41 cellular contexts compared by ENCODE assay signal in genomic region chr5:16225927-16226326, GRCh38. TPM values are rescaled to one million over a fixed set of nuclear protein-coding genes. Genes with fewer than 3 reads are reported as not detected.
"Had no signal": no experiment of that assay in that cellular context is flagged by ENCODE, and none has a peak within 500 bp of the region (broad histone marks: within the 10 kb centered on the region; RNA-seq: fewer than 3 reads in every experiment).

No MANE protein-coding gene starts in this region.

- H3K4me1 Mint-ChIP-seq: activated naive CD4-positive, alpha-beta T cell treated with anti-CD3 and anti-CD28 coated beads, Interleukin-2, amount 10 ng/mL, durations not matched to agents 7 days and 5 days; activated naive CD4-positive, alpha-beta T cell treated with anti-CD3 and anti-CD28 coated beads, Interleukin-2, amount 50 U/mL, for 24 hours; activated naive CD8-positive, alpha-beta T cell treated with anti-CD3 and anti-CD28 coated beads for 36 hours; activated naive CD8-positive, alpha-beta T cell treated with anti-CD3 and anti-CD28 coated beads, Interleukin-2, amount 10 ng/mL, durations not matched to agents 7 days and 5 days; activated naive CD8-positive, alpha-beta T cell treated with anti-CD3 and anti-CD28 coated beads, Interleukin-2, amount 50 U/mL, for 24 hours; activated T-helper 17 cell treated with anti-CD3 and anti-CD28 coated beads, Interleukin-2, amount 50 U/mL, for 72 hours; brain; central memory CD8-positive, alpha-beta T cell had no signal

- H3K36me3 ChIP-seq: adrenal gland, ascending aorta, brain microvascular endothelial cell, breast epithelium, cardiac muscle cell had no signal

- H3K27ac ChIP-seq: adrenal gland, ascending aorta, body of pancreas, brain microvascular endothelial cell, breast epithelium, cardiac muscle cell had no signal

- ATAC-seq: activated naive CD4-positive, alpha-beta T cell treated with anti-CD3 and anti-CD28 coated beads, Interleukin-2, amount 50 U/mL, for 72 hours; activated naive CD8-positive, alpha-beta T cell treated with anti-CD3 and anti-CD28 coated beads, Interleukin-2, amount 50 U/mL, for 24 hours; activated T-cell treated with anti-CD3 and anti-CD28 coated beads, Interleukin-2, amount 50 U/mL, for 4 hours; activated T-cell treated with anti-CD3 and anti-CD28 coated beads, Interleukin-2, amount 50 U/mL, for 72 hours; activated T-helper 17 cell treated with anti-CD3 and anti-CD28 coated beads, Interleukin-2, amount 50 U/mL, for 72 hours; body of pancreas had no signal

- H3K36me3 Mint-ChIP-seq: activated naive CD4-positive, alpha-beta T cell treated with anti-CD3 and anti-CD28 coated beads, Interleukin-2, amount 10 ng/mL, durations not matched to agents 7 days and 5 days; activated naive CD4-positive, alpha-beta T cell treated with anti-CD3 and anti-CD28 coated beads, Interleukin-2, amount 50 U/mL, for 24 hours; activated naive CD4-positive, alpha-beta T cell treated with anti-CD3 and anti-CD28 coated beads, Interleukin-2, amount 50 U/mL, for 72 hours; activated naive CD8-positive, alpha-beta T cell; activated naive CD8-positive, alpha-beta T cell treated with anti-CD3 and anti-CD28 coated beads for 36 hours; activated naive CD8-positive, alpha-beta T cell treated with anti-CD3 and anti-CD28 coated beads, Interleukin-2, amount 10 ng/mL, durations not matched to agents 7 days and 5 days; brain had no signal

- H3K4me3 Mint-ChIP-seq: activated naive CD4-positive, alpha-beta T cell treated with anti-CD3 and anti-CD28 coated beads for 36 hours; activated naive CD4-positive, alpha-beta T cell treated with anti-CD3 and anti-CD28 coated beads, Interleukin-2, amount 10 ng/mL, durations not matched to agents 7 days and 5 days; activated naive CD4-positive, alpha-beta T cell treated with anti-CD3 and anti-CD28 coated beads, Interleukin-2, amount 50 U/mL, for 24 hours; activated naive CD8-positive, alpha-beta T cell; activated naive CD8-positive, alpha-beta T cell treated with anti-CD3 and anti-CD28 coated beads for 36 hours; activated naive CD8-positive, alpha-beta T cell treated with anti-CD3 and anti-CD28 coated beads, Interleukin-2, amount 10 ng/mL, durations not matched to agents 7 days and 5 days; activated naive CD8-positive, alpha-beta T cell treated with anti-CD3 and anti-CD28 coated beads, Interleukin-2, amount 50 U/mL, for 24 hours; activated T-cell treated with anti-CD3 and anti-CD28 coated beads, Interleukin-2, amount 50 U/mL, for 24 hours; activated T-cell treated with anti-CD3 and anti-CD28 coated beads, Interleukin-2, amount 50 U/mL, for 4 hours; activated T-cell treated with anti-CD3 and anti-CD28 coated beads, Interleukin-2, amount 50 U/mL, for 72 hours; activated T-helper 1 cell treated with anti-CD3 and anti-CD28 coated beads, Interleukin-12 subunit alpha, Interleukin-12 subunit beta, Interleukin-2, Interleukin-4 antibody, amounts not matched to agents 30 ng/mL and 10 ng/mL and 1 ng/mL, durations not matched to agents 14 hours and 24 hours and 36 hours; activated T-helper 17 cell treated with anti-CD3 and anti-CD28 coated beads, Interleukin-2, amount 50 U/mL, for 72 hours; brain; central memory CD8-positive, alpha-beta T cell had no signal

- H3K4me1 ChIP-seq: adrenal gland, ascending aorta, body of pancreas, breast epithelium had no signal

- H3K9me3 Mint-ChIP-seq: activated naive CD4-positive, alpha-beta T cell treated with anti-CD3 and anti-CD28 coated beads for 36 hours; activated naive CD4-positive, alpha-beta T cell treated with anti-CD3 and anti-CD28 coated beads, Interleukin-2, amount 10 ng/mL, durations not matched to agents 7 days and 5 days; activated naive CD8-positive, alpha-beta T cell treated with anti-CD3 and anti-CD28 coated beads for 36 hours; activated naive CD8-positive, alpha-beta T cell treated with anti-CD3 and anti-CD28 coated beads, Interleukin-2, amount 10 ng/mL, durations not matched to agents 7 days and 5 days; activated T-cell treated with anti-CD3 and anti-CD28 coated beads, Interleukin-2, amount 50 U/mL, for 24 hours; activated T-helper 1 cell treated with anti-CD3 and anti-CD28 coated beads, Interleukin-12 subunit alpha, Interleukin-12 subunit beta, Interleukin-2, Interleukin-4 antibody, amounts not matched to agents 30 ng/mL and 10 ng/mL and 1 ng/mL, durations not matched to agents 14 hours and 24 hours and 36 hours; activated T-helper 2 cell treated with anti-CD3 and anti-CD28 coated beads, Interferon-gamma antibody, Interleukin-2, Interleukin-4, amounts not matched to agents 10 μg/mL and 5 μg/mL and 100 μg/mL, durations not matched to agents 14 hours and 24 hours and 36 hours; brain had no signal

- DNase-seq: activated effector memory CD4-positive, alpha-beta T cell treated with anti-CD3 and anti-CD28 coated beads, Interleukin-2, amount 50 U/mL, for 16 hours; activated effector memory CD4-positive, alpha-beta T cell treated with Interleukin-2 at 50 U/mL for 16 hours; activated gamma-delta T cell; activated gamma-delta T cell treated with Interleukin-2 at 50 U/mL for 16 hours; activated naive CD4-positive, alpha-beta T cell; activated naive CD4-positive, alpha-beta T cell treated with anti-CD3 and anti-CD28 coated beads for 36 hours; activated naive CD4-positive, alpha-beta T cell treated with anti-CD3 and anti-CD28 coated beads, Interleukin-2, amount 10 ng/mL, durations not matched to agents 7 days and 5 days; activated naive CD4-positive, alpha-beta T cell treated with anti-CD3 and anti-CD28 coated beads, Interleukin-2, amount 50 U/mL, for 16 hours; activated naive CD4-positive, alpha-beta T cell treated with Interleukin-2 at 50 U/mL for 16 hours; activated naive CD8-positive, alpha-beta T cell treated with anti-CD3 and anti-CD28 coated beads for 36 hours; activated naive CD8-positive, alpha-beta T cell treated with anti-CD3 and anti-CD28 coated beads, Interleukin-2, amount 10 ng/mL, durations not matched to agents 7 days and 5 days; activated naive CD8-positive, alpha-beta T cell treated with anti-CD3 and anti-CD28 coated beads, Interleukin-2, amount 50 U/mL, for 24 hours; activated T-cell treated with anti-CD3 and anti-CD28 coated beads, Interleukin-2, amount 50 U/mL, for 1 hour; activated T-cell treated with anti-CD3 and anti-CD28 coated beads, Interleukin-2, amount 50 U/mL, for 24 hours; activated T-cell treated with anti-CD3 and anti-CD28 coated beads, Interleukin-2, amount 50 U/mL, for 4 hours; activated T-cell treated with anti-CD3 and anti-CD28 coated beads, Interleukin-2, amount 50 U/mL, for 48 hours; activated T-cell treated with anti-CD3 and anti-CD28 coated beads, Interleukin-2, amount 50 U/mL, for 72 hours; adrenal gland; amniotic stem cell; amygdala; anterior cingulate cortex; aorta; body of pancreas; brain microvascular endothelial cell; caudate nucleus; central memory CD4-positive, alpha-beta T cell; cerebellar nuclear complex had no signal

- H3K27me3 Mint-ChIP-seq: activated naive CD4-positive, alpha-beta T cell treated with anti-CD3 and anti-CD28 coated beads, Interleukin-2, amount 10 ng/mL, durations not matched to agents 7 days and 5 days; activated naive CD8-positive, alpha-beta T cell treated with anti-CD3 and anti-CD28 coated beads for 36 hours; activated naive CD8-positive, alpha-beta T cell treated with anti-CD3 and anti-CD28 coated beads, Interleukin-2, amount 10 ng/mL, durations not matched to agents 7 days and 5 days; activated naive CD8-positive, alpha-beta T cell treated with anti-CD3 and anti-CD28 coated beads, Interleukin-2, amount 50 U/mL, for 24 hours; activated T-cell treated with anti-CD3 and anti-CD28 coated beads, Interleukin-2, amount 50 U/mL, for 24 hours; central memory CD8-positive, alpha-beta T cell had no signal

- H3K4me3 ChIP-seq: adrenal gland, ascending aorta, body of pancreas, breast epithelium, cardiac muscle cell had no signal

- H3K9me3 ChIP-seq: adrenal gland, ascending aorta, body of pancreas, breast epithelium had no signal

- H3K27ac Mint-ChIP-seq: activated naive CD4-positive, alpha-beta T cell treated with anti-CD3 and anti-CD28 coated beads for 36 hours; activated naive CD4-positive, alpha-beta T cell treated with anti-CD3 and anti-CD28 coated beads, Interleukin-2, amount 10 ng/mL, durations not matched to agents 7 days and 5 days; activated naive CD4-positive, alpha-beta T cell treated with anti-CD3 and anti-CD28 coated beads, Interleukin-2, amount 50 U/mL, for 24 hours; activated naive CD4-positive, alpha-beta T cell treated with anti-CD3 and anti-CD28 coated beads, Interleukin-2, amount 50 U/mL, for 72 hours; activated naive CD8-positive, alpha-beta T cell; activated naive CD8-positive, alpha-beta T cell treated with anti-CD3 and anti-CD28 coated beads for 36 hours; activated naive CD8-positive, alpha-beta T cell treated with anti-CD3 and anti-CD28 coated beads, Interleukin-2, amount 10 ng/mL, durations not matched to agents 7 days and 5 days; activated naive CD8-positive, alpha-beta T cell treated with anti-CD3 and anti-CD28 coated beads, Interleukin-2, amount 50 U/mL, for 24 hours; activated T-cell treated with anti-CD3 and anti-CD28 coated beads, Interleukin-2, amount 50 U/mL, for 24 hours; activated T-cell treated with anti-CD3 and anti-CD28 coated beads, Interleukin-2, amount 50 U/mL, for 72 hours; activated T-helper 1 cell treated with anti-CD3 and anti-CD28 coated beads, Interleukin-12 subunit alpha, Interleukin-12 subunit beta, Interleukin-2, Interleukin-4 antibody, amounts not matched to agents 30 ng/mL and 10 ng/mL and 1 ng/mL, durations not matched to agents 14 hours and 24 hours and 36 hours; activated T-helper 17 cell treated with anti-CD3 and anti-CD28 coated beads, Interleukin-2, amount 50 U/mL, for 72 hours; activated T-helper 2 cell treated with anti-CD3 and anti-CD28 coated beads, Interferon-gamma antibody, Interleukin-2, Interleukin-4, amounts not matched to agents 10 μg/mL and 5 μg/mL and 100 μg/mL, durations not matched to agents 14 hours and 24 hours and 36 hours; brain had no signal

- H3K27me3 ChIP-seq: adrenal gland, ascending aorta, body of pancreas, brain microvascular endothelial cell, breast epithelium, cardiac muscle cell had no signal

RNA-seq across cellular contexts. Expression of gene MARCHF11, which starts 46.3 kb away (rescaled TPM):
- total RNA-seq: activated naive CD4-positive, alpha-beta T cell treated with anti-CD3 and anti-CD28 coated beads for 36 hours; activated naive CD4-positive, alpha-beta T cell treated with anti-CD3 and anti-CD28 coated beads, Interleukin-2, amount 50 U/mL, for 72 hours; activated naive CD8-positive, alpha-beta T cell treated with anti-CD3 and anti-CD28 coated beads for 36 hours; activated naive CD8-positive, alpha-beta T cell treated with anti-CD3 and anti-CD28 coated beads, Interleukin-2, amount 10 ng/mL, durations not matched to agents 7 days and 5 days; activated T-cell treated with anti-CD3 and anti-CD28 coated beads, Interleukin-2, amount 50 U/mL, for 4 hours; activated T-cell treated with anti-CD3 and anti-CD28 coated beads, Interleukin-2, amount 50 U/mL, for 72 hours; activated T-helper 1 cell treated with anti-CD3 and anti-CD28 coated beads, Interleukin-12 subunit alpha, Interleukin-12 subunit beta, Interleukin-2, Interleukin-4 antibody, amounts not matched to agents 30 ng/mL and 10 ng/mL and 1 ng/mL, durations not matched to agents 14 hours and 24 hours and 36 hours; activated T-helper 17 cell treated with anti-CD3 and anti-CD28 coated beads, Interleukin-2, amount 50 U/mL, for 72 hours; activated T-helper 2 cell treated with anti-CD3 and anti-CD28 coated beads, Interferon-gamma antibody, Interleukin-2, Interleukin-4, amounts not matched to agents 10 μg/mL and 5 μg/mL and 100 μg/mL, durations not matched to agents 14 hours and 24 hours and 36 hours; aorta; ascending aorta; astrocyte; body of pancreas; breast epithelium; bronchial epithelial cell; chondrocyte had no signal
- polyA plus RNA-seq: aorta had no signal
